32 cellular contexts compared by ENCODE assay signal in genomic region chr10:88966785-88967184, GRCh38. TPM values are rescaled to one million over a fixed set of nuclear protein-coding genes. Genes with fewer than 3 reads are reported as not detected.
DNase-seq lines count a peak whose midpoint lies in the region; ATAC-seq, FAIRE-seq and TF ChIP-seq lines count a peak whose summit lies in the region.
"Had no signal": no experiment of that assay in that cellular context is flagged by ENCODE, and none has a peak within 500 bp of the region (broad histone marks: within the 10 kb centered on the region; RNA-seq: fewer than 3 reads in every experiment).

No MANE protein-coding gene starts in this region.

- no peaks in the 10 kb centered on the region for H3K9me3 ChIP-seq in left ventricle myocardium inferior (replicated peaks)
- H3K9me3 ChIP-seq: upper lobe of left lung had no signal

- H3K4me1 Mint-ChIP-seq in chondrocyte (ENCODE audit: low read depth): peaks cover 62% of the 10 kb centered on the region
- H3K4me1 Mint-ChIP-seq: naive B cell had no signal

- TF ChIP-seq CTCF in chondrocyte (IDR thresholded peaks at IDR 0.05): no peak
- TF ChIP-seq CTCF in left ventricle myocardium inferior (IDR thresholded peaks at IDR 0.05; ENCODE audit: borderline replicate concordance): no peak

- peaks cover 29% of the 10 kb centered on the region for H3K4me1 ChIP-seq in left ventricle myocardium inferior
- H3K4me1 ChIP-seq in rectal smooth muscle tissue (ENCODE audit: control insufficient read depth, insufficient read depth, low read length): peaks cover 34% of the 10 kb centered on the region

- no peak for TF ChIP-seq POLR2A in H54 (IDR thresholded peaks at IDR 0.05; ENCODE audit: low read depth, low read length)

- intact Hi-C loops in left ventricle myocardium inferior (cut with micrococcal nuclease): no loop called here

- no peak for ATAC-seq in GM18520 (IDR thresholded peaks at IDR 0.05; ENCODE audit: unreplicated experiment)
- ATAC-seq: activated T-cell treated with anti-CD3 and anti-CD28 coated beads, Interleukin-2, amount 50 U/mL, for 4 hours; stimulated activated naive CD8-positive, alpha-beta T cell treated with anti-CD3 and anti-CD28 coated beads, Interleukin-15, amount 100 ng/mL, for 72 hours; WTC11 had no signal

- H3K27ac ChIP-seq in left ventricle myocardium inferior (replicated peaks) (peak overlapping the region; percentile 17), rectal smooth muscle tissue (ENCODE audit: low read depth, low read length) (peak overlapping the region; percentile 41)
- H3K27ac ChIP-seq: epithelial cell of prostate, hepatocyte, KMS-11 had no signal

- FAIRE-seq in H54 (lab: Jason Lieb, UNC): peak; percentile 38
- FAIRE-seq: HTR-8/SVneo, small intestine had no signal

- H3K36me3 ChIP-seq in left ventricle myocardium inferior (no peaks in the 10 kb centered on the region), rectal smooth muscle tissue (ENCODE audit: control insufficient read depth, insufficient read depth, low read length) (no peaks in the 10 kb centered on the region)
- H3K36me3 ChIP-seq: upper lobe of left lung had no signal

- H3K27me3 ChIP-seq in left ventricle myocardium inferior (ENCODE audit: low read depth) (no peaks in the 10 kb centered on the region), rectal smooth muscle tissue (ENCODE audit: control insufficient read depth, insufficient read depth, low read length) (no peaks in the 10 kb centered on the region)
- H3K27me3 ChIP-seq: hepatocyte, upper lobe of left lung had no signal

- no peak for DNase-seq in H54 (ENCODE audit: insufficient read length, low spot score)
- DNase-seq in chondrocyte (ENCODE audit: low spot score): no peak
- peak; percentile 39 for DNase-seq in left ventricle myocardium inferior
- DNase-seq in A172 (ENCODE audit: low spot score): no peak
- DNase-seq in activated naive CD4-positive, alpha-beta T cell (lab: John Stamatoyannopoulos, UW): no peak
- no peak for DNase-seq in NCI-H1436 (lab: John Stamatoyannopoulos, UW)
- DNase-seq: activated CD4-positive, alpha-beta T cell treated with anti-CD3 and anti-CD28 coated beads, Interleukin-2, amount 10 ng/mL, durations not matched to agents 7 days and 5 days; activated gamma-delta T cell treated with Interleukin-2 at 50 U/mL for 16 hours; activated T-cell treated with anti-CD3 and anti-CD28 coated beads, Interleukin-2, amount 50 U/mL, for 4 hours; DMS53; effector CD8-positive, alpha-beta T cell; foreskin fibroblast; GDM1; HCEC 1CT; naive B cell; NCI-H146; NCI-H2107; NCI-H510A treated with DMSO at 0.1 percent for 48 hours; SHP77 treated with DMSO at 0.1 percent for 48 hours; small intestine; stimulated activated naive CD8-positive, alpha-beta T cell treated with anti-CD3 and anti-CD28 coated beads, Interleukin-15, amount 100 ng/mL, for 72 hours; SW 1271; T1000; upper lobe of left lung had no signal

- H3K36me3 Mint-ChIP-seq in chondrocyte (ENCODE audit: low read depth): no peaks in the 10 kb centered on the region
- H3K36me3 Mint-ChIP-seq: brain, naive B cell, WTC11 had no signal

- H3K27me3 Mint-ChIP-seq in chondrocyte (ENCODE audit: low read depth): no peaks in the 10 kb centered on the region
- H3K27me3 Mint-ChIP-seq: activated CD4-positive, alpha-beta T cell treated with anti-CD3 and anti-CD28 coated beads, Interleukin-2, amount 10 ng/mL, durations not matched to agents 7 days and 5 days; brain; naive B cell; stimulated activated naive CD8-positive, alpha-beta T cell treated with anti-CD3 and anti-CD28 coated beads, Interleukin-15, amount 100 ng/mL, for 72 hours had no signal

- H3K4me3 ChIP-seq in left ventricle myocardium inferior: no peak overlapping the region
- no peak overlapping the region for H3K4me3 ChIP-seq in rectal smooth muscle tissue (ENCODE audit: low read length)
- H3K4me3 ChIP-seq: hepatocyte, upper lobe of left lung had no signal

- no peak overlapping the region for H3K4me3 Mint-ChIP-seq in chondrocyte (ENCODE audit: unreplicated experiment)
- H3K4me3 Mint-ChIP-seq: activated CD4-positive, alpha-beta T cell treated with anti-CD3 and anti-CD28 coated beads, Interleukin-2, amount 10 ng/mL, durations not matched to agents 7 days and 5 days; activated T-cell treated with anti-CD3 and anti-CD28 coated beads, Interleukin-2, amount 50 U/mL, for 4 hours; brain; naive B cell; stimulated activated naive CD8-positive, alpha-beta T cell treated with anti-CD3 and anti-CD28 coated beads, Interleukin-15, amount 100 ng/mL, for 72 hours; WTC11 had no signal

- peak overlapping the region; percentile 79 for H3K27ac Mint-ChIP-seq in chondrocyte (ENCODE audit: unreplicated experiment)
- H3K27ac Mint-ChIP-seq: activated CD4-positive, alpha-beta T cell treated with anti-CD3 and anti-CD28 coated beads, Interleukin-2, amount 10 ng/mL, durations not matched to agents 7 days and 5 days; brain; naive B cell; stimulated activated naive CD8-positive, alpha-beta T cell treated with anti-CD3 and anti-CD28 coated beads, Interleukin-15, amount 100 ng/mL, for 72 hours; WTC11 had no signal

- H3K9ac ChIP-seq in rectal smooth muscle tissue (ENCODE audit: low read length): no peak overlapping the region
- H3K9ac ChIP-seq: KMS-11 had no signal

- no peaks in the 10 kb centered on the region for H3K9me3 Mint-ChIP-seq in chondrocyte (ENCODE audit: low read depth)
- H3K9me3 Mint-ChIP-seq: activated T-cell treated with anti-CD3 and anti-CD28 coated beads, Interleukin-2, amount 50 U/mL, for 4 hours; brain; naive B cell; stimulated activated naive CD8-positive, alpha-beta T cell treated with anti-CD3 and anti-CD28 coated beads, Interleukin-15, amount 100 ng/mL, for 72 hours; WTC11 had no signal

RNA-seq across cellular contexts. Expression of gene ACTA2, which starts 14.2 kb away (rescaled TPM):
- 846 to 4,145 TPM (median 3,929 TPM) in 3 replicates for total RNA-seq in chondrocyte
- total RNA-seq in left ventricle myocardium inferior: 89.4 TPM
- total RNA-seq in A172 (2014; rRNA removed; shearing (Covaris generic)): 11.2 and 15.6 TPM in 2 replicates

RNA-seq across cellular contexts. Expression of gene FAS, which starts 23.8 kb away (rescaled TPM):
- total RNA-seq in chondrocyte (11.2 to 11.6 TPM (median 11.5 TPM) in 3 replicates), left ventricle myocardium inferior (3.7 TPM)
- total RNA-seq in A172 (2014; rRNA removed; shearing (Covaris generic)): 16.0 and 17.2 TPM in 2 replicates
